30 cellular contexts compared by ENCODE assay signal in genomic region chr9:74493512-74493911, GRCh38. TPM values are rescaled to one million over a fixed set of nuclear protein-coding genes. Genes with fewer than 3 reads are reported as not detected.
"Had no signal": no experiment of that assay in that cellular context is flagged by ENCODE, and none has a peak within 500 bp of the region (broad histone marks: within the 10 kb centered on the region; RNA-seq: fewer than 3 reads in every experiment).

No MANE protein-coding gene starts in this region.

- H3K27me3 ChIP-seq: right atrium auricular region, uterus had no signal

- ATAC-seq: foreskin keratinocyte; gastroesophageal sphincter; heart left ventricle; left lobe of liver; naive thymus-derived CD8-positive, alpha-beta T cell; sciatic nerve; stimulated activated naive CD8-positive, alpha-beta T cell treated with anti-CD3 and anti-CD28 coated beads, Interleukin-15, amount 100 ng/mL, for 72 hours; upper lobe of right lung had no signal

- H3K4me1 ChIP-seq: foreskin keratinocyte, prostate gland had no signal

- H3K9me3 ChIP-seq: esophagus muscularis mucosa, gastroesophageal sphincter, heart left ventricle, prostate gland, right atrium auricular region, suprapubic skin, transverse colon, upper lobe of right lung, uterus had no signal

- H3K4me3 ChIP-seq: esophagus muscularis mucosa, gastroesophageal sphincter, heart left ventricle, hepatocyte, prostate gland, right atrium auricular region, smooth muscle cell, suprapubic skin, transverse colon, upper lobe of right lung, uterus had no signal

- H3K4me2 ChIP-seq: hepatocyte, smooth muscle cell had no signal

- H3K79me2 ChIP-seq: hepatocyte had no signal

- H3K27ac ChIP-seq: esophagus muscularis mucosa, foreskin keratinocyte, gastroesophageal sphincter, heart left ventricle, hepatocyte, prostate gland, right atrium auricular region, suprapubic skin, transverse colon, upper lobe of right lung, uterus had no signal

- H3K36me3 ChIP-seq: esophagus muscularis mucosa, gastroesophageal sphincter, heart left ventricle, prostate gland, right atrium auricular region, suprapubic skin, transverse colon, upper lobe of right lung, uterus had no signal

- DNase-seq: cortex of kidney; foreskin keratinocyte; heart left ventricle; kidney; naive thymus-derived CD8-positive, alpha-beta T cell; nephron progenitor cell; nucleus accumbens; stimulated activated CD4-positive, alpha-beta T cell treated with anti-CD3 and anti-CD28 coated beads, Interleukin-12 subunit alpha, Interleukin-12 subunit beta, amount 100 ng/mL, for 4 hours; stimulated activated CD4-positive, alpha-beta T cell treated with anti-CD3 and anti-CD28 coated beads, Interleukin-1b, Interleukin-23, amount 100 ng/mL, for 48 hours; stimulated activated CD4-positive, alpha-beta T cell treated with anti-CD3 and anti-CD28 coated beads, Interleukin-4, amount 100 ng/mL, for 1 hour; stimulated activated CD8-positive, alpha-beta memory T cell treated with anti-CD3 and anti-CD28 coated beads, Interleukin-4, amount 100 ng/mL, for 48 hours; stimulated activated naive CD4-positive, alpha-beta T cell; stimulated activated naive CD8-positive, alpha-beta T cell treated with anti-CD3 and anti-CD28 coated beads, Interleukin-15, amount 100 ng/mL, for 72 hours; transverse colon; upper lobe of right lung; uterus had no signal

- H2AFZ ChIP-seq: hepatocyte had no signal

- FAIRE-seq: kidney had no signal

RNA-seq across cellular contexts. Expression of gene RORB, which starts 3.6 kb away (rescaled TPM):
- total RNA-seq: dermis microvascular lymphatic vessel endothelial cell; epithelial cell of proximal tubule; foreskin keratinocyte; lung microvascular endothelial cell; myocyte; naive thymus-derived CD8-positive, alpha-beta T cell; osteocyte had no signal
- polyA plus RNA-seq: foreskin keratinocyte, hepatocyte had no signal
